ENCODE assay signal across 25 cellular contexts in the genomic region with DNA sequence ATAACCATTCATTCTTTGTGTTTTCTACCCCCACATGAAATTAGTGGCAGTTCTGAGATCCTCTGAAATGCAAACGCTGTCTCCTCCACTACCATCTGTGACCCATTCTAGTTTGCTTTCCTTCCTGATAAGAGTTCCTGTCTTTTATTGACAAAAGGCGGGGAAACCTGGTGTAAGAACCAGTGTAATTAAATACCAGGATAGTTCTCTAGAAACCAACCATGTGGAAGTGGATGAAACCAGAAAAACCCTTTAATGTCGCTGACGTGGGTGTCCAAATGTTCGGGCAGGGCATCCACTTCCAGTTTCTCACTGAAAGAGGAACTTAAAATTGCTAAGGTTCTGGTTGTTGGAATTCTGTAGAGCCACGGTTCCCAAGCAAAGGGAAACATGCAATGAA.
DNase-seq lines count a peak whose midpoint lies in the region; ATAC-seq, FAIRE-seq and TF ChIP-seq lines count a peak whose summit lies in the region.
"Had no signal": no experiment of that assay in that cellular context is flagged by ENCODE, and none has a peak within 500 bp of the region (broad histone marks: within the 10 kb centered on the region; RNA-seq: fewer than 3 reads in every experiment).

No MANE protein-coding gene starts in this region.

- H3K27me3 Mint-ChIP-seq in T-helper 17 cell = peaks cover 22% of the 10 kb centered on the region
- H3K27me3 Mint-ChIP-seq: activated B cell treated with CpG ODN at 0.5 μM for 24 hours had no signal

- H3K27me3 ChIP-seq in body of pancreas = no peaks in the 10 kb centered on the region
- H3K27me3 ChIP-seq in pancreas = no peaks in the 10 kb centered on the region
- H3K27me3 ChIP-seq in BE2C = no peaks in the 10 kb centered on the region
- H3K27me3 ChIP-seq: neutrophil, tibial nerve had no signal

- ATAC-seq in body of pancreas (peak; percentile 30), pancreas (peak in 3 of 4 donors; percentile 44 to 67 (median 59)), T-helper 17 cell (no peak)
- ATAC-seq: activated naive CD4-positive, alpha-beta T cell treated with anti-CD3 and anti-CD28 coated beads, Interleukin-2, amount 50 U/mL, for 72 hours had no signal

- H3K9me3 ChIP-seq in body of pancreas (no peaks in the 10 kb centered on the region), pancreas (no peaks in the 10 kb centered on the region), BE2C (no peaks in the 10 kb centered on the region; the same call in 1 of the 2 replicates), T-helper 17 cell (ENCODE audit: control insufficient read depth, low read length, poor library complexity, severe bottlenecking) (no peaks in the 10 kb centered on the region)
- H3K9me3 ChIP-seq: neutrophil, tibial nerve had no signal

- no peak overlapping the region for H3K27ac Mint-ChIP-seq in T-helper 17 cell
- H3K27ac Mint-ChIP-seq: activated B cell treated with CpG ODN at 0.5 μM for 24 hours; activated naive CD4-positive, alpha-beta T cell treated with anti-CD3 and anti-CD28 coated beads, Interleukin-2, amount 50 U/mL, for 72 hours had no signal

- H3K4me3 ChIP-seq in body of pancreas (no peak overlapping the region), pancreas (no peak overlapping the region), BE2C (ENCODE audit: low read depth, low read length) (no peak overlapping the region)
- H3K4me3 ChIP-seq: tibial nerve had no signal

- no peak for TF ChIP-seq POLR2A in body of pancreas (IDR thresholded peaks at IDR 0.05)

- peak; percentile 18 for DNase-seq in NCI-H187 treated with DMSO at 0.1 percent for 48 hours (lab: John Stamatoyannopoulos, UW)
- DNase-seq in NCI-H187 (lab: John Stamatoyannopoulos, UW) = no peak
- DNase-seq in NCI-H146 treated with DMSO at 0.1 percent for 48 hours (lab: John Stamatoyannopoulos, UW; ENCODE audit: unreplicated experiment) = peak; percentile 10
- peak in 1 of 4 donors; percentile 32 for DNase-seq in body of pancreas
- DNase-seq in pancreas = no peak
- no peak for DNase-seq in caudate nucleus (lab: John Stamatoyannopoulos, UW)
- DNase-seq in BE2C = no peak
- DNase-seq in T-helper 17 cell = no peak
- DNase-seq: activated B cell treated with CpG ODN at 0.5 μM for 24 hours; DND-41; foreskin melanocyte; midbrain; NCI-H1092 treated with DMSO at 0.1 percent for 48 hours; NCI-H226; NK-92 treated with Interleukin-12 subunit alpha and Interleukin-12 subunit beta, amount 100 ng/mL, for 24 hours; SW 1271 had no signal

- H3K36me3 ChIP-seq in body of pancreas (replicated peaks in 1 of 2; ENCODE audit: insufficient read depth in 1 of 2, low read depth in 2 of 2) (no peaks in the 10 kb centered on the region), pancreas (no peaks in the 10 kb centered on the region), BE2C (peaks cover 32% of the 10 kb centered on the region)
- H3K36me3 ChIP-seq: neutrophil, tibial nerve had no signal

- WGBS in body of pancreas, 2 donors = 34 to 49% methylated on average over 6 of the region's 6 CpGs
- WGBS in pancreas, 2 donors = 50 to 60% methylated on average over 6 of the region's 6 CpGs

- FAIRE-seq in pancreas (lab: Jason Lieb, UNC) = no peak
- FAIRE-seq: A204.1, H54 had no signal

- H3K4me1 Mint-ChIP-seq in T-helper 17 cell = no peaks in the 10 kb centered on the region

- no peak overlapping the region for H3K27ac ChIP-seq in body of pancreas
- no peak overlapping the region for H3K27ac ChIP-seq in pancreas
- no peak overlapping the region for H3K27ac ChIP-seq in caudate nucleus (ENCODE audit: low read depth, low read length)
- H3K27ac ChIP-seq: C4-2B, epithelial cell of prostate, HL-60, neutrophil, RWPE1, tibial nerve had no signal

- no peaks in the 10 kb centered on the region for H3K36me3 Mint-ChIP-seq in T-helper 17 cell (ENCODE audit: low read depth)
- H3K36me3 Mint-ChIP-seq: activated naive CD4-positive, alpha-beta T cell treated with anti-CD3 and anti-CD28 coated beads, Interleukin-2, amount 50 U/mL, for 72 hours had no signal

- H3K4me1 ChIP-seq in body of pancreas = peaks cover under 1% of the 10 kb centered on the region
- peaks cover 0 to 7% (median under 1%) of the 10 kb centered on the region in 3 donors for H3K4me1 ChIP-seq in pancreas
- H3K4me1 ChIP-seq in BE2C = peaks cover 6% of the 10 kb centered on the region
- H3K4me1 ChIP-seq: tibial nerve had no signal

- TF ChIP-seq CTCF in body of pancreas (IDR thresholded peaks at IDR 0.05) (no peak), pancreas (IDR thresholded peaks at IDR 0.05) (no peak), BE2C (IDR thresholded peaks at IDR 0.05; ENCODE audit: low read depth, low read length) (no peak)

- intact Hi-C loops in body of pancreas (cut with DNase I) (no loop called here), pancreas (cut with DNase I) (no loop called here)

- no peak overlapping the region for H3K4me3 Mint-ChIP-seq in T-helper 17 cell
- H3K4me3 Mint-ChIP-seq: activated B cell treated with CpG ODN at 0.5 μM for 24 hours had no signal

Comparison
In these comparisons a context has a peak if more than half of its experiments do, and no peak if none do; other contexts are left out.
1. DNase-seq: peak in NCI-H187 treated with DMSO at 0.1 percent for 48 hours (single experiment) and NCI-H146 treated with DMSO at 0.1 percent for 48 hours (single experiment); none in NCI-H187 (0 of 2), pancreas (0 of 6), caudate nucleus (0 of 61), BE2C (single experiment) and T-helper 17 cell (0 of 3).